14 cellular contexts compared by ENCODE assay signal in genomic region chr9:133477461-133477860, GRCh38. TPM values are rescaled to one million over a fixed set of nuclear protein-coding genes. Genes with fewer than 3 reads are reported as not detected.
DNase-seq lines count a peak whose midpoint lies in the region; ATAC-seq and TF ChIP-seq lines count a peak whose summit lies in the region.
"Had no signal": no experiment of that assay in that cellular context is flagged by ENCODE, and none has a peak within 500 bp of the region (broad histone marks: within the 10 kb centered on the region; RNA-seq: fewer than 3 reads in every experiment).

No MANE protein-coding gene starts in this region.

- TF ChIP-seq CTCF in left ventricle myocardium inferior (IDR thresholded peaks at IDR 0.05; ENCODE audit: borderline replicate concordance) (no peak), OCI-LY3 (IDR thresholded peaks at IDR 0.05; ENCODE audit: low read depth, low read length) (no peak), epithelial cell of proximal tubule (conservative IDR thresholded peaks at IDR 0.05; ENCODE audit: low read depth, low read length) (no peak), spleen (IDR thresholded peaks at IDR 0.05 in 8 of 11, conservative IDR thresholded peaks at IDR 0.05 in 3 of 11) (no peak), testis (IDR thresholded peaks at IDR 0.05) (no peak), upper lobe of left lung (IDR thresholded peaks at IDR 0.05) (no peak)

- H3K27ac ChIP-seq in left ventricle myocardium inferior (replicated peaks) (no peak overlapping the region), OCI-LY3 (ENCODE audit: low read length) (no peak overlapping the region), spleen (peak overlapping the region in 2 of 8 donors; percentile 88 to 89), testis (no peak overlapping the region), upper lobe of left lung (peak overlapping the region in 1 of 4 donors; percentile 89)
- H3K27ac ChIP-seq: sigmoid colon had no signal

- intact Hi-C loops in Right ventricle myocardium inferior (cut with DNase I) = loop anchor here (5.0 to 10.0 kb wide), 2 partner anchors 60 to 443 kb away; partner anchors contain the start of genes GTF3C5 and REXO4
- intact Hi-C loops in left ventricle myocardium inferior (cut with micrococcal nuclease) = no loop called here
- intact Hi-C loops in spleen (cut with DNase I; ENCODE audit: low total_unique reads) = no loop called here
- intact Hi-C loops in testis (cut with DNase I; ENCODE audit: low total_unique reads) = no loop called here

- peaks cover 16% of the 10 kb centered on the region for H3K79me2 ChIP-seq in OCI-LY3 (ENCODE audit: low read length)

- ATAC-seq in Right ventricle myocardium inferior (no peak), upper lobe of left lung (ENCODE audit: low FRiP score in 2 of 2) (no peak)
- ATAC-seq: heart left ventricle had no signal

- H3K4me2 ChIP-seq in OCI-LY3 (ENCODE audit: low read length) = peak overlapping the region; percentile 100

- TF ChIP-seq EP300 in upper lobe of left lung (IDR thresholded peaks at IDR 0.05) = no peak

- H3K4me1 ChIP-seq in left ventricle myocardium inferior (peaks cover 21% of the 10 kb centered on the region), OCI-LY3 (ENCODE audit: low read length) (peaks cover 40% of the 10 kb centered on the region), spleen (peaks cover 13 to 71% (median 53%) of the 10 kb centered on the region in 6 donors), testis (peaks cover 8% of the 10 kb centered on the region), upper lobe of left lung (peaks cover 22 to 45% (median 32%) of the 10 kb centered on the region in 4 donors)

- H3K4me3 ChIP-seq in left ventricle myocardium inferior = no peak overlapping the region
- H3K4me3 ChIP-seq in OCI-LY3 (ENCODE audit: low read length) = peak overlapping the region; percentile 92
- H3K4me3 ChIP-seq in epithelial cell of proximal tubule (ENCODE audit: low read depth, low read length) = peak overlapping the region; percentile 79
- peak overlapping the region in 5 of 8 donors; percentile 59 to 86 (median 71) for H3K4me3 ChIP-seq in spleen
- H3K4me3 ChIP-seq in testis = no peak overlapping the region
- peak overlapping the region in 1 of 4 donors; percentile 79 for H3K4me3 ChIP-seq in upper lobe of left lung

- H3K36me3 ChIP-seq in left ventricle myocardium inferior = peaks cover 14% of the 10 kb centered on the region
- H3K36me3 ChIP-seq in OCI-LY3 (replicated peaks; ENCODE audit: low read depth, low read length) = peaks cover 21% of the 10 kb centered on the region
- peaks cover 0 to 47% (median 32%) of the 10 kb centered on the region in 6 donors for H3K36me3 ChIP-seq in spleen
- no peaks in the 10 kb centered on the region for H3K36me3 ChIP-seq in testis (ENCODE audit: low read depth, missing control alignments)
- H3K36me3 ChIP-seq in upper lobe of left lung = peaks cover 0 to 32% (median 15%) of the 10 kb centered on the region in 4 donors
- H3K36me3 ChIP-seq: sigmoid colon had no signal

- H3K9me3 ChIP-seq in left ventricle myocardium inferior (replicated peaks) = no peaks in the 10 kb centered on the region
- no peaks in the 10 kb centered on the region for H3K9me3 ChIP-seq in OCI-LY3 (ENCODE audit: insufficient read depth, low read length)
- no peaks in the 10 kb centered on the region for H3K9me3 ChIP-seq in spleen
- H3K9me3 ChIP-seq in testis = no peaks in the 10 kb centered on the region
- H3K9me3 ChIP-seq in upper lobe of left lung = no peaks in the 10 kb centered on the region
- H3K9me3 ChIP-seq: heart left ventricle, sigmoid colon had no signal

- peak; percentile 41 for DNase-seq in Right ventricle myocardium inferior (ENCODE audit: missing footprints)
- DNase-seq in left ventricle myocardium inferior = no peak
- no peak for DNase-seq in epithelial cell of proximal tubule (ENCODE audit: low read depth)
- no peak for DNase-seq in spleen
- DNase-seq in testis = no peak
- DNase-seq in activated CD8-positive, alpha-beta memory T cell treated with anti-CD3 and anti-CD28 coated beads for 24 hours = no peak
- no peak for DNase-seq in upper lobe of left lung
- DNase-seq: aorta, GF-D8, NCI-H1417 treated with DMSO at 0.1 percent for 48 hours, sigmoid colon had no signal

- TF ChIP-seq POLR2A in spleen (IDR thresholded peaks at IDR 0.05) (no peak), testis (IDR thresholded peaks at IDR 0.05) (no peak), upper lobe of left lung (IDR thresholded peaks at IDR 0.05) (no peak)

- H2AFZ ChIP-seq in OCI-LY3 (ENCODE audit: low read depth, low read length) = no peak overlapping the region

- H3K9ac ChIP-seq in OCI-LY3 (ENCODE audit: low read length) = peak overlapping the region; percentile 90; the same call in 1 of the 2 replicates

- WGBS in spleen, 5 donors = 82 to 91% (median 86%) methylated on average over 4 of the region's 4 CpGs
- WGBS in testis, 2 donors = 86 to 91% methylated on average over 4 of the region's 4 CpGs
- WGBS in upper lobe of left lung, 2 donors = 87 to 98% methylated on average over 4 of the region's 4 CpGs

- peaks cover 9% of the 10 kb centered on the region for H4K20me1 ChIP-seq in OCI-LY3 (ENCODE audit: insufficient read depth, low read length)

- H3K27me3 ChIP-seq in left ventricle myocardium inferior (ENCODE audit: low read depth) (no peaks in the 10 kb centered on the region), OCI-LY3 (ENCODE audit: low read depth, low read length) (no peaks in the 10 kb centered on the region), spleen (replicated peaks in 1 of 7) (peaks cover 0 to 10% (median 0%) of the 10 kb centered on the region in 7 donors), testis (no peaks in the 10 kb centered on the region), upper lobe of left lung (peaks cover 0 to 3% (median 0%) of the 10 kb centered on the region in 4 donors)
- H3K27me3 ChIP-seq: heart left ventricle, sigmoid colon had no signal

RNA-seq across cellular contexts. Expression of gene SLC2A6, which starts 1.4 kb away (rescaled TPM):
- total RNA-seq in Right ventricle myocardium inferior (2.7 TPM), left ventricle myocardium inferior (2.0 TPM), epithelial cell of proximal tubule (29.2 and 40.5 TPM in 2 replicates), spleen (10 to 100 TPM; 15.4 to 28.7 (median 20.9) TPM), testis (1 to 10 TPM; 2.6 to 3.5 TPM), upper lobe of left lung (10 to 100 TPM in 2 of 6 donors, 1 to 10 TPM in 4; 5.2 to 17.2 (median 7.5) TPM)
- polyA plus RNA-seq in spleen (10 to 100 TPM; 15.4 to 35.0 (median 32.8) TPM), testis (ENCODE audit: insufficient read depth, low read depth, low replicate concordance) (2.9 TPM)

RNA-seq across cellular contexts. Expression of gene CACFD1, which starts 17.7 kb away (rescaled TPM):
- total RNA-seq in Right ventricle myocardium inferior (13.9 TPM), left ventricle myocardium inferior (11.5 TPM), epithelial cell of proximal tubule (4.3 and 11.0 TPM in 2 replicates), spleen (10 to 100 TPM in 5 of 7 donors, 1 to 10 TPM in 2; 10.0 to 14.2 (median 12.6) TPM), testis (10 to 100 TPM; 43.3 to 47.9 TPM), upper lobe of left lung (10 to 100 TPM; 31.1 to 52.8 (median 38.5) TPM)
- polyA plus RNA-seq in spleen (10 to 100 TPM in 1 of 3 donors, 1 to 10 TPM in 2; 4.7 to 12.7 (median 6.6) TPM), testis (ENCODE audit: insufficient read depth, low read depth, low replicate concordance) (34.7 TPM)

RNA-seq across cellular contexts. Expression of gene MYMK, which starts 47.3 kb away (rescaled TPM):
- total RNA-seq in Right ventricle myocardium inferior (not detected), left ventricle myocardium inferior (not detected), epithelial cell of proximal tubule (not detected in 2 replicates), spleen (not detected), testis (not detected), upper lobe of left lung (not detected)
- polyA plus RNA-seq in spleen (not detected), testis (ENCODE audit: insufficient read depth, low read depth, low replicate concordance) (0.87 TPM)
- total RNA-seq: aorta, heart left ventricle, sigmoid colon, ureter had no signal
- polyA plus RNA-seq: aorta, heart left ventricle, sigmoid colon had no signal

RNA-seq across cellular contexts. Expression of gene ADAMTS13, which starts 55.3 kb away (rescaled TPM):
- total RNA-seq in Right ventricle myocardium inferior (3.6 TPM), left ventricle myocardium inferior (3.1 TPM), epithelial cell of proximal tubule (0.22 and 0.75 TPM in 2 replicates), spleen (1 to 10 TPM; 1.1 to 3.9 (median 1.6) TPM), testis (10 to 100 TPM; 15.4 to 21.2 TPM), upper lobe of left lung (1 to 10 TPM; 1.4 to 9.4 (median 2.5) TPM)
- polyA plus RNA-seq in spleen (1 to 10 TPM; 3.4 to 4.8 (median 3.9) TPM), testis (ENCODE audit: insufficient read depth, low read depth, low replicate concordance) (15.6 TPM)

RNA-seq across cellular contexts. Expression of gene ADAMTSL2, which starts 57.0 kb away (rescaled TPM):
- total RNA-seq in Right ventricle myocardium inferior (9.5 TPM), left ventricle myocardium inferior (6.0 TPM), epithelial cell of proximal tubule (not detected in 2 replicates), spleen (10 to 100 TPM in 1 of 7 donors, 1 to 10 TPM in 6; 1.6 to 10.1 (median 4.1) TPM), testis (10 to 100 TPM in 1 of 2 donors, 1 to 10 TPM in 1; 9.4 to 11.1 TPM), upper lobe of left lung (10 to 100 TPM in 4 of 6 donors, 1 to 10 TPM in 2; 1.4 to 34.8 (median 19.2) TPM)
- polyA plus RNA-seq in spleen (10 to 100 TPM in 1 of 3 donors, 1 to 10 TPM in 2; 3.0 to 11.7 (median 4.5) TPM), testis (ENCODE audit: insufficient read depth, low read depth, low replicate concordance) (3.8 TPM)

Comparison
In these comparisons a context has a peak if more than half of its experiments do, and no peak if none do; other contexts are left out.
1. H3K4me3 ChIP-seq: peak in OCI-LY3 (single experiment), epithelial cell of proximal tubule (single experiment) and spleen (5 of 8); none in left ventricle myocardium inferior (single experiment) and testis (0 of 2).